In the genomic region with DNA sequence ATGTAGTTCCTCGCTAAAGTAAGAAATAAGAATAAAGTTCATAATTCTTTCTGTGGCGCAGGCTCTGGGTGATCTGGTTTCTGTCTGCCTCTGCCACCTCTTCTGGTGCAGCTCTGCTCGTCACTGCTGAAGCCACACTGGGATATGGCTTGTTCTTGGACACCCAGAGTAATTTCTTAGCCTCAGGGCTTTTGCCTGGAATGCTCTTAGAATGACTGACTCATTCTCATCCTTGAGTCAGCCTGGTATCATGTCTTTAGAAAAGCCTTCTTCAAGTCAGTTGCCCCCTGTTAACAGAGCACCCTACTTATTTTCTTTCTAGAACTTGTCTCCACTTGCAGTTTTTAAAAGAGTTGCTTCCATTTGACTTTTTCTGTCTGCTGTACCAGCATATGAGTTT, we compare ENCODE assay signal across 13 cellular contexts. TPM values are rescaled to one million over a fixed set of nuclear protein-coding genes. Genes with fewer than 3 reads are reported as not detected.
A peak's percentile ranks its signal among the peaks of the same experiment; 100 is the strongest.
DNase-seq lines count a peak whose midpoint lies in the region; ATAC-seq, FAIRE-seq and TF ChIP-seq lines count a peak whose summit lies in the region.
"Had no signal": no experiment of that assay in that cellular context is flagged by ENCODE, and none has a peak within 500 bp of the region (broad histone marks: within the 10 kb centered on the region; RNA-seq: fewer than 3 reads in every experiment).

No MANE protein-coding gene starts in this region.

- no peak for TF ChIP-seq POLR2A in H54 (IDR thresholded peaks at IDR 0.05; ENCODE audit: low read depth, low read length)

- ATAC-seq in HG03571 (IDR thresholded peaks at IDR 0.05; ENCODE audit: unreplicated experiment): no peak
- ATAC-seq: K562, lower lobe of right lung had no signal

- DNase-seq in AG09309 (ENCODE audit: low read depth) (peak; percentile 45), H54 (ENCODE audit: insufficient read length, low spot score) (peak; percentile 44), iris pigment epithelial cell (ENCODE audit: low read depth) (peak; percentile 68), COLO668 (lab: John Stamatoyannopoulos, UW; ENCODE audit: unreplicated experiment) (no peak), ureter (ENCODE audit: low spot score) (no peak), dermis blood vessel endothelial cell (no peak)
- DNase-seq in activated CD8-positive, alpha-beta memory T cell treated with anti-CD3 and anti-CD28 coated beads, Interleukin-2, amount 50 U/mL, for 48 hours: peak; percentile 44
- DNase-seq: DMS79; effector CD8-positive, alpha-beta T cell; lower lobe of right lung; testis had no signal

- TF ChIP-seq CTCF in AG09309 (IDR thresholded peaks at IDR 0.05; ENCODE audit: control insufficient read depth, insufficient read depth, low read depth, low read length, missing control alignments): no peak

- FAIRE-seq in H54 (lab: Jason Lieb, UNC): no peak
- FAIRE-seq: K562 had no signal

- no peak overlapping the region for H3K4me3 ChIP-seq in AG09309 (ENCODE audit: control insufficient read depth, low read depth, low read length)
- H3K4me3 ChIP-seq: lower lobe of right lung, testis had no signal

RNA-seq across cellular contexts. Expression of a gene that starts 2.0 kb away (rescaled TPM):
- total RNA-seq in ureter (23.1 TPM), dermis blood vessel endothelial cell (14.8 and 17.9 TPM in 2 replicates)

RNA-seq across cellular contexts. Expression of a gene that starts 20.7 kb away (rescaled TPM):
- 2.9 TPM for total RNA-seq in ureter
- 0.09 and 0.17 TPM in 2 replicates for total RNA-seq in dermis blood vessel endothelial cell

Comparison
In these comparisons a context has a peak if more than half of its experiments do, and no peak if none do; other contexts are left out.
1. DNase-seq: peak in AG09309 (single experiment), H54 (single experiment), activated CD8-positive, alpha-beta memory T cell treated with anti-CD3 and anti-CD28 coated beads, Interleukin-2, amount 50 U/mL, for 48 hours (single experiment) and iris pigment epithelial cell (single experiment); none in COLO668 (single experiment), ureter (single experiment) and dermis blood vessel endothelial cell (single experiment).